Comparison of ENCODE assay signal across 8 cellular contexts in genomic region chr4:109559625-109559982, GRCh38. TPM values are rescaled to one million over a fixed set of nuclear protein-coding genes. Genes with fewer than 3 reads are reported as not detected.
DNase-seq lines count a peak whose midpoint lies in the region; ATAC-seq, FAIRE-seq and TF ChIP-seq lines count a peak whose summit lies in the region.

No MANE protein-coding gene starts in this region.

- peak overlapping the region in 1 of 2 donors; percentile 49 for H3K9ac ChIP-seq in liver (ENCODE audit: low read depth in 1 of 2, low read length in 2 of 2)

- H3K4me1 Mint-ChIP-seq in T-cell, result peaks cover 57 to 59% (median 57%) of the 10 kb centered on the region in 3 donors

- DNase-seq in A549 (ENCODE audit: low read depth in 1 of 2, low spot score in 1 of 2) (peak in 1 of 2 experiments; percentile 7), T-cell (peak in 14 of 34 experiments; percentile 6 to 52 (median 27)), breast epithelium (ENCODE audit: low spot score in 2 of 2) (no peak), NCI-H82 (lab: John Stamatoyannopoulos, UW) (no peak)
- DNase-seq in stimulated activated CD8-positive, alpha-beta memory T cell treated with anti-CD3 and anti-CD28 coated beads, Interleukin-2, amount 100 ng/mL, for 1 hour (ENCODE audit: low read depth in 2 of 2), result peak; percentile 1 to 14

- TF ChIP-seq RAD21 in A549 (conservative IDR thresholded peaks at IDR 0.05 in 1 of 2, IDR thresholded peaks at IDR 0.05 in 1 of 2) (no peak), liver (IDR thresholded peaks at IDR 0.05) (no peak)

- H3K9me3 Mint-ChIP-seq in T-cell, result no peaks in the 10 kb centered on the region

- WGBS in A549 (ENCODE audit: missing lambda C conversion rate), result 4% methylated on average over 16 of the region's 27 CpGs
- WGBS in liver, result 12% methylated on average over 27 of the region's 27 CpGs

- no peaks in the 10 kb centered on the region for H3K27me3 Mint-ChIP-seq in T-cell

- H3K4me3 Mint-ChIP-seq in T-cell, result peak overlapping the region; percentile 89 to 97 (median 96)

- H3K27me3 ChIP-seq in breast epithelium (no peaks in the 10 kb centered on the region), liver (ENCODE audit: control insufficient read depth in 4 of 4, insufficient read depth in 4 of 4, low read length in 3 of 4) (no peaks in the 10 kb centered on the region)

- TF ChIP-seq CTCF in A549 (IDR thresholded peaks at IDR 0.05) (no peak), breast epithelium (IDR thresholded peaks at IDR 0.05) (no peak), liver (IDR thresholded peaks at IDR 0.05; ENCODE audit: low read depth, low read length, missing input control) (no peak)

- H3K36me3 Mint-ChIP-seq in T-cell, result peaks cover 19% of the 10 kb centered on the region

- no peak for TF ChIP-seq EP300 in A549 (IDR thresholded peaks at IDR 0.05)

- H3K27ac ChIP-seq in A549, result peak overlapping the region; percentile 81 to 92
- peak overlapping the region; percentile 78 to 82 for H3K27ac ChIP-seq in breast epithelium
- peak overlapping the region; percentile 40 to 43 for H3K27ac ChIP-seq in liver (ENCODE audit: low read depth in 1 of 2, low read length in 2 of 2)

- peak overlapping the region; percentile 83 for H3K4me2 ChIP-seq in A549

- ATAC-seq in A549 (peak; percentile 65 to 69), GM18909 (IDR thresholded peaks at IDR 0.05; ENCODE audit: poor library complexity, unreplicated experiment) (peak; percentile 24), HG03095 (IDR thresholded peaks at IDR 0.05; ENCODE audit: unreplicated experiment) (peak; percentile 13), T-cell (replicated peaks in 1 of 4) (peak; percentile 27 to 35 (median 32))

- H3K36me3 ChIP-seq in breast epithelium, result no peaks in the 10 kb centered on the region
- H3K36me3 ChIP-seq in liver (ENCODE audit: control insufficient read depth in 4 of 4, insufficient read depth in 3 of 4, low read depth in 1 of 4, low read length in 3 of 4), result no peaks in the 10 kb centered on the region

- TF ChIP-seq POLR2A in A549 (IDR thresholded peaks at IDR 0.05; ENCODE audit: low read length), result no peak
- no peak for TF ChIP-seq POLR2A in breast epithelium (IDR thresholded peaks at IDR 0.05)

- POLR2A ChIA-PET in A549 (lab: Yijun Ruan, JAX), result interaction anchor here (1.0 kb wide), 1 partner anchor 256 kb away, joined by 3 read pairs; the partner anchor contains the start of gene GAR1
- POLR2A ChIA-PET in T-cell (lab: Charles Lee), result interaction anchor here (0.6 to 1.1 kb wide), 7 partner anchors 12 to 222 kb away, joined by 3 to 9 read pairs (median 3); no protein-coding TSS in a partner anchor

- H3K4me1 ChIP-seq in A549, result peaks cover 11% of the 10 kb centered on the region; the same call in 1 of the 3 replicates
- no peaks in the 10 kb centered on the region for H3K4me1 ChIP-seq in breast epithelium
- H3K4me1 ChIP-seq in liver (ENCODE audit: control insufficient read depth in 4 of 4, insufficient read depth in 4 of 4, low read length in 3 of 4), result peaks cover 5 to 20% (median 14%) of the 10 kb centered on the region in 4 donors

- CTCF ChIA-PET in A549 (lab: Yijun Ruan, JAX) (interaction anchor here (0.9 to 1.2 kb wide), 2 partner anchors 126 to 132 kb away, joined by 3 to 4 read pairs; partner anchors contain the start of gene SEC24B), T-cell (lab: Charles Lee) (interaction anchor here in 1 of 2 donors (0.7 to 1.4 kb wide), 7 partner anchors 14 to 143 kb away, joined by 3 to 6 read pairs (median 3); partner anchors contain the start of genes CASP6 and SEC24B)

- H3K9me3 ChIP-seq in A549 (no peaks in the 10 kb centered on the region), breast epithelium (no peaks in the 10 kb centered on the region), liver (ENCODE audit: control insufficient read depth in 4 of 4, low read length in 3 of 4) (peaks cover 0 to 3% (median 0%) of the 10 kb centered on the region in 4 donors)

- H3K27ac Mint-ChIP-seq in T-cell, result peak overlapping the region; percentile 96 to 97

- intact Hi-C loops in breast epithelium (cut with DNase I; ENCODE audit: low total_unique reads), result no loop called here

- H3K4me3 ChIP-seq in A549, result peak overlapping the region; percentile 77
- peak overlapping the region; percentile 75 to 89 (median 76) for H3K4me3 ChIP-seq in breast epithelium
- peak overlapping the region in 2 of 3 donors; percentile 65 to 76 for H3K4me3 ChIP-seq in liver (ENCODE audit: low read depth in 1 of 3, low read length in 3 of 3)

- no peak for FAIRE-seq in A549 (lab: Jason Lieb, UNC)

TF ChIP-seq in A549, 52 proteins besides CTCF, POLR2A, EP300 and RAD21:
- no peak for TF ChIP-seq HEYL (CRISPR knock-in tag; IDR thresholded peaks at IDR 0.05)
- TF ChIP-seq PHF8 (IDR thresholded peaks at IDR 0.05; ENCODE audit: borderline replicate concordance, low read depth), result peak; percentile 33; the same call in 1 of the 2 replicates
- TF ChIP-seq FOSB (CRISPR knock-in tag; IDR thresholded peaks at IDR 0.05), result no peak
- TF ChIP-seq SREBF2 (IDR thresholded peaks at IDR 0.05), result no peak
- no peak for TF ChIP-seq HES2 (IDR thresholded peaks at IDR 0.05)
- TF ChIP-seq HOXB13 (CRISPR knock-in tag; IDR thresholded peaks at IDR 0.05; ENCODE audit: low read depth), result no peak

TF ChIP-seq in liver, 16 proteins besides CTCF, POLR2A, EP300 and RAD21:
- TF ChIP-seq MAX (IDR thresholded peaks at IDR 0.05) (no peak), GABPA (IDR thresholded peaks at IDR 0.05 in 1 of 2, conservative IDR thresholded peaks at IDR 0.05 in 1 of 2) (no peak), ATF3 (IDR thresholded peaks at IDR 0.05) (no peak), YY1 (IDR thresholded peaks at IDR 0.05) (no peak)

RNA-seq across cellular contexts. Expression of gene MCUB, which starts 0.4 kb away (rescaled TPM):
- polyA plus RNA-seq in A549 (2011; rRNA removed) (18.0 and 21.9 TPM in 2 replicates), A549 (2017; fragmentation: RNase III; extraction: RNeasy Plus Mini Kit Qiagen cat#74134 plus additional on column Dnase treatment) (14.3 to 15.2 TPM (median 14.6 TPM) in 3 replicates), liver (1 to 10 TPM; 1.3 to 2.1 TPM)
- polyA plus RNA-seq in A549 (2012; cell fraction: cytosol; rRNA removed), result 38.6 and 41.2 TPM in 2 replicates
- polyA plus RNA-seq in A549 (2012; cell fraction: nucleus; rRNA removed), result 22.2 and 22.9 TPM in 2 replicates
- 7.1 and 9.7 TPM in 2 replicates for polyA minus RNA-seq in A549 (2011; rRNA and poly(A)+ RNA removed)
- total RNA-seq in T-cell (100 to 1,000 TPM in 4 of 5 donors, 10 to 100 TPM in 1; 88.9 to 139 (median 122) TPM), breast epithelium (10 to 100 TPM; 16.4 to 29.4 (median 26.5) TPM), liver (1 to 10 TPM; 1.8 to 4.9 TPM)

Comparison
In these comparisons a context has a peak if more than half of its experiments do, and no peak if none do; other contexts are left out.
1. ATAC-seq: peak in every context shown above with its lines; median percentile 67 in A549; 32 in T-cell; 24 in GM18909; 13 in HG03095.
2. DNase-seq: peak in stimulated activated CD8-positive, alpha-beta memory T cell treated with anti-CD3 and anti-CD28 coated beads, Interleukin-2, amount 100 ng/mL, for 1 hour (2 of 2); none in breast epithelium (0 of 2) and NCI-H82 (single experiment).
3. Peak in every context shown above with its lines, with median percentiles within 50 percentile points of each other: H3K27ac ChIP-seq and H3K4me3 ChIP-seq.